9 cellular contexts compared by ENCODE assay signal in the genomic region with DNA sequence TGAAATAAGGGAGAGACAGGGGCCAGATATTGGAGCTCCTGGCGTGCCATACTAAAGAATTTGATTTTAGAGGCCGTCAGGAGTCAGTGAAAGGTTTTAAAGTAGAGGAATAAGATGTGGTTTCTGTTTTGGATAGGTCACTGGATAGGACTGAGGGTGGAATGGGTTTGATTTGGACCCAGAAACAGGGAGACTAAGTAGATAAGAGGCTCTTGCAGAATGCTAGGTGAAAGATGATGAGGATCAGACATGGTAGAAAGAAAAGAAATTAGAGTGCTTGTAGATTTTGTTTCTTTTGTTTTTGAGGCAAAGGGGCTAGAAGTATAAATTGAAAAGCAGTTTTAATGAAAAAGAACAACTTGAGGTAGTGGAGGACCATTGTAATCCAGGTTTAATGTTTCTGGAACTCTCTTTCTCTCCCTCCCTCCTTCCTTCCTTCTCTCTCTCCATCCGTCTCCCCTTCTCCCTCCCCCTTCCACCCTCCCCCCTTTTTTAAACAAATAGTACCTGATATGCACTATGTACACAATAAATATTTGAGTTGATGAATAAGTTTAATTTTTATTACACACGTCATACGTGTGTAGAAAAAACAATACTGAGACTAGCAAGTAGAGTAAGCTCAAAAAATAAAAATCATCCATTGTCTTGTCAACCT.
DNase-seq lines count a peak whose midpoint lies in the region; TF ChIP-seq lines count a peak whose summit lies in the region.
"Had no signal": no experiment of that assay in that cellular context is flagged by ENCODE, and none has a peak within 500 bp of the region (broad histone marks: within the 10 kb centered on the region; RNA-seq: fewer than 3 reads in every experiment).

No MANE protein-coding gene starts in this region.

- H3K36me3 ChIP-seq in SK-N-MC (ENCODE audit: insufficient read depth, low read length) = peaks cover 16% of the 10 kb centered on the region; the same call in 1 of the 2 replicates

- no peaks in the 10 kb centered on the region for H3K9me3 ChIP-seq in SK-N-MC (ENCODE audit: low read depth, low read length)

- H3K9ac ChIP-seq in SK-N-MC (ENCODE audit: insufficient read length) = peak overlapping the region; percentile 94

- no peak for TF ChIP-seq CTCF in GM12864 (IDR thresholded peaks at IDR 0.05; ENCODE audit: low read depth, low read length, missing control alignments)
- no peak for TF ChIP-seq CTCF in fibroblast of pulmonary artery (IDR thresholded peaks at IDR 0.05; ENCODE audit: low read length, missing control alignments)

- H3K4me3 ChIP-seq in GM12864 (ENCODE audit: low read depth, low read length) (peak overlapping the region; percentile 86), SK-N-MC (peak overlapping the region; percentile 96), fibroblast of pulmonary artery (replicated peaks; ENCODE audit: low read depth, low read length) (peak overlapping the region; percentile 87), skeletal muscle cell (ENCODE audit: low read depth, low read length) (peak overlapping the region; percentile 75)

- DNase-seq in GM12864 (ENCODE audit: low read depth) (no peak), SK-N-MC (ENCODE audit: low read depth, low spot score) (no peak), fibroblast of pulmonary artery (ENCODE audit: low read depth) (no peak), skeletal muscle cell (ENCODE audit: low read depth) (no peak), GOT3 (lab: John Stamatoyannopoulos, UW) (no peak), activated gamma-delta T cell treated with Interleukin-2 at 50 U/mL for 16 hours (no peak), SIG-M5 treated with dmso at 0.1 percent for 504 hours (lab: John Stamatoyannopoulos, UW; ENCODE audit: unreplicated experiment) (no peak), retina (no peak)
- DNase-seq: stimulated activated CD4-positive, alpha-beta T cell treated with anti-CD3 and anti-CD28 coated beads, Interleukin-4, amount 100 ng/mL, for 1 hour had no signal

- H3K27ac ChIP-seq in SK-N-MC = no peak overlapping the region
